ENCODE assay signal across 12 cellular contexts in genomic region chrX:116317409-116317808, GRCh38.
DNase-seq lines count a peak whose midpoint lies in the region; ATAC-seq and TF ChIP-seq lines count a peak whose summit lies in the region.
"Had no signal": no experiment of that assay in that cellular context is flagged by ENCODE, and none has a peak within 500 bp of the region (broad histone marks: within the 10 kb centered on the region; RNA-seq: fewer than 3 reads in every experiment).

No MANE protein-coding gene starts in this region.

- no peak overlapping the region for H3K4me3 ChIP-seq in mesendoderm (ENCODE audit: low read length)
- H3K4me3 ChIP-seq: BLaER1 treated with 17β-estradiol and CSF1 and Interleukin-3, amounts not matched to agents 10 nM and 100 nM had no signal

- WGBS in mesendoderm (ENCODE audit: extremely low coverage, insufficient coverage, low lambda C conversion rate): no CpG with 5 or more reads among the region's 3 CpGs

- DNase-seq in Calu3 (peak; percentile 1), OCI-M1 (lab: John Stamatoyannopoulos, UW) (peak; percentile 41), mesendoderm (peak; percentile 14)
- no peak for DNase-seq in activated CD4-positive, alpha-beta T cell treated with anti-CD3 and anti-CD28 coated beads for 4 hours
- no peak for DNase-seq in effector memory CD8-positive, alpha-beta T cell
- DNase-seq: NCI-H1092 treated with DMSO at 0.1 percent for 48 hours had no signal

- no peaks in the 10 kb centered on the region for H3K27me3 Mint-ChIP-seq in Calu3 (ENCODE audit: unreplicated experiment)
- H3K27me3 Mint-ChIP-seq in effector memory CD8-positive, alpha-beta T cell: no peaks in the 10 kb centered on the region
- H3K27me3 Mint-ChIP-seq: central memory CD8-positive, alpha-beta T cell had no signal

- CTCF ChIA-PET in Calu3 (lab: Charles Lee): no interaction called here

- no peak overlapping the region for H2AK5ac ChIP-seq in mesendoderm (ENCODE audit: low read length)

- no peak overlapping the region for H3K4me2 ChIP-seq in mesendoderm (ENCODE audit: low read length)
- H3K4me2 ChIP-seq: BLaER1 treated with 17β-estradiol and CSF1 and Interleukin-3, amounts not matched to agents 10 nM and 100 nM had no signal

- H3K9me3 Mint-ChIP-seq in Calu3 (ENCODE audit: low read depth, unreplicated experiment): peaks cover 2% of the 10 kb centered on the region
- peaks cover 0 to 6% of the 10 kb centered on the region in 2 donors for H3K9me3 Mint-ChIP-seq in effector memory CD8-positive, alpha-beta T cell

- H4K8ac ChIP-seq in mesendoderm (ENCODE audit: low read depth, low read length): no peak overlapping the region

- H3K4me1 ChIP-seq in mesendoderm (ENCODE audit: control insufficient read depth, low read depth, low read length): no peaks in the 10 kb centered on the region
- H3K4me1 ChIP-seq: BLaER1 treated with 17β-estradiol and CSF1 and Interleukin-3, amounts not matched to agents 10 nM and 100 nM; parathyroid adenoma had no signal

- H3K56ac ChIP-seq in mesendoderm (ENCODE audit: low read length): no peak overlapping the region

- ATAC-seq in esophagus mucosa (peak; percentile 44), HG02588 (IDR thresholded peaks at IDR 0.05; ENCODE audit: unreplicated experiment) (no peak), GM18861 (IDR thresholded peaks at IDR 0.05; ENCODE audit: unreplicated experiment) (no peak)
- ATAC-seq in effector memory CD8-positive, alpha-beta T cell (replicated peaks): no peak

- no TSS peak for BruUV-seq in Calu3 (replicated peaks; lab: Mats Ljungman, UMichigan)

- H3K27ac Mint-ChIP-seq in Calu3 (ENCODE audit: unreplicated experiment): no peak overlapping the region
- no peak overlapping the region for H3K27ac Mint-ChIP-seq in effector memory CD8-positive, alpha-beta T cell

- no peak overlapping the region for H3K18ac ChIP-seq in mesendoderm (ENCODE audit: low read length)

- H3K36me3 Mint-ChIP-seq in Calu3 (ENCODE audit: insufficient read depth, unreplicated experiment): peaks cover 4% of the 10 kb centered on the region
- H3K36me3 Mint-ChIP-seq in effector memory CD8-positive, alpha-beta T cell (ENCODE audit: insufficient read depth): no peaks in the 10 kb centered on the region

- peaks cover 13% of the 10 kb centered on the region for H3K4me1 Mint-ChIP-seq in Calu3 (ENCODE audit: low read depth, unreplicated experiment)
- no peaks in the 10 kb centered on the region for H3K4me1 Mint-ChIP-seq in effector memory CD8-positive, alpha-beta T cell (ENCODE audit: low read depth in 2 of 2)
- H3K4me1 Mint-ChIP-seq: central memory CD8-positive, alpha-beta T cell had no signal

- TF ChIP-seq CTCF in Calu3 (IDR thresholded peaks at IDR 0.05; ENCODE audit: unreplicated experiment): no peak

- H3K9ac ChIP-seq in mesendoderm (ENCODE audit: low read length): no peak overlapping the region
- H3K9ac ChIP-seq: BLaER1 treated with 17β-estradiol and CSF1 and Interleukin-3, amounts not matched to agents 10 nM and 100 nM; parathyroid adenoma had no signal

- no peak overlapping the region for H2BK15ac ChIP-seq in mesendoderm (replicated peaks; ENCODE audit: low read depth)

- no peak overlapping the region for H3K4ac ChIP-seq in mesendoderm (ENCODE audit: low read depth, low read length)

- H3K79me1 ChIP-seq in mesendoderm (ENCODE audit: low read length): no peaks in the 10 kb centered on the region

- no peak overlapping the region for H4K5ac ChIP-seq in mesendoderm (ENCODE audit: low read length)

- no peak overlapping the region for H2BK5ac ChIP-seq in mesendoderm (ENCODE audit: low read length)

- H3K79me2 ChIP-seq in mesendoderm (ENCODE audit: control insufficient read depth, insufficient read depth, low read length): no peaks in the 10 kb centered on the region
- H3K79me2 ChIP-seq: parathyroid adenoma had no signal

- no peak overlapping the region for H3K23ac ChIP-seq in mesendoderm (ENCODE audit: low read length)

- intact Hi-C loops in Calu3 (cut with micrococcal nuclease; ENCODE audit: unreplicated experiment): no loop called here

- no peak overlapping the region for H3K27ac ChIP-seq in mesendoderm (ENCODE audit: low read depth, low read length)
- H3K27ac ChIP-seq: BLaER1 treated with 17β-estradiol and CSF1 and Interleukin-3, amounts not matched to agents 10 nM and 100 nM; parathyroid adenoma had no signal

- H3K36me3 ChIP-seq in mesendoderm (ENCODE audit: control insufficient read depth, insufficient read depth, low read length): no peaks in the 10 kb centered on the region
- H3K36me3 ChIP-seq: BLaER1 treated with 17β-estradiol and CSF1 and Interleukin-3, amounts not matched to agents 10 nM and 100 nM had no signal

- no peaks in the 10 kb centered on the region for H3K27me3 ChIP-seq in mesendoderm (ENCODE audit: insufficient read depth, low read length, poor library complexity)

- no peak overlapping the region for H2BK120ac ChIP-seq in mesendoderm (ENCODE audit: low read depth, low read length)

- no peak overlapping the region for H3K4me3 Mint-ChIP-seq in Calu3 (ENCODE audit: low read depth, unreplicated experiment)
- no peak overlapping the region for H3K4me3 Mint-ChIP-seq in effector memory CD8-positive, alpha-beta T cell
- H3K4me3 Mint-ChIP-seq: central memory CD8-positive, alpha-beta T cell had no signal

Comparison
In these comparisons a context has a peak if more than half of its experiments do, and no peak if none do; other contexts are left out.
1. DNase-seq: peak in Calu3 (single experiment), OCI-M1 (single experiment) and mesendoderm (single experiment); none in activated CD4-positive, alpha-beta T cell treated with anti-CD3 and anti-CD28 coated beads for 4 hours (0 of 2) and effector memory CD8-positive, alpha-beta T cell (0 of 3).